In genomic region chr17:40367728-40368127, GRCh38 we compare ENCODE assay signal across 5 cellular contexts. TPM values are rescaled to one million over a fixed set of nuclear protein-coding genes. Genes with fewer than 3 reads are reported as not detected.
"Had no signal": no experiment of that assay in that cellular context is flagged by ENCODE, and none has a peak within 500 bp of the region (broad histone marks: within the 10 kb centered on the region; RNA-seq: fewer than 3 reads in every experiment).

No MANE protein-coding gene starts in this region.

RNA-seq across cellular contexts. Expression of gene GJD3, which starts 3.2 kb away (rescaled TPM):
- total RNA-seq: LHCN-M2, M059J, PC-3, SJSA1 had no signal
- polyA plus RNA-seq: SK-N-SH had no signal
